In genomic region chr9:5800969-5801738, GRCh38 we compare ENCODE assay signal across 3 cellular contexts.
TF ChIP-seq lines count a peak whose summit lies in the region.

No MANE protein-coding gene starts in this region.

TF ChIP-seq in SK-N-SH treated with all-trans-retinoic acid at 6 μM for 48 hours, 23 proteins besides CTCF, POLR2A, EP300 and RAD21 (continued from another document):
- TF ChIP-seq OSR1 (CRISPR knock-in tag; IDR thresholded peaks at IDR 0.05) = no peak
- TF ChIP-seq ZC3H10 (CRISPR knock-in tag; IDR thresholded peaks at IDR 0.05) = no peak
- no peak; the same call in 1 of the 2 replicates for TF ChIP-seq ISL1 (CRISPR knock-in tag; IDR thresholded peaks at IDR 0.05)
- TF ChIP-seq TOX (CRISPR knock-in tag; IDR thresholded peaks at IDR 0.05; ENCODE audit: borderline replicate concordance) = no peak
- TF ChIP-seq ESRRG (CRISPR knock-in tag; IDR thresholded peaks at IDR 0.05) = no peak
- TF ChIP-seq ARNTL (CRISPR knock-in tag; IDR thresholded peaks at IDR 0.05; ENCODE audit: borderline replicate concordance, low read depth) = no peak
- TF ChIP-seq CREB5 (CRISPR knock-in tag; IDR thresholded peaks at IDR 0.05; ENCODE audit: low read depth) = no peak
- no peak for TF ChIP-seq POU6F1 (CRISPR knock-in tag; IDR thresholded peaks at IDR 0.05; ENCODE audit: borderline replicate concordance, low read depth)
- TF ChIP-seq SNAI2 (CRISPR knock-in tag; IDR thresholded peaks at IDR 0.05) = no peak
- TF ChIP-seq PPARA (CRISPR knock-in tag; IDR thresholded peaks at IDR 0.05; ENCODE audit: borderline replicate concordance) = no peak
- no peak for TF ChIP-seq ZNF8 (CRISPR knock-in tag; IDR thresholded peaks at IDR 0.05)
- no peak for TF ChIP-seq TCF4 (CRISPR knock-in tag; IDR thresholded peaks at IDR 0.05; ENCODE audit: borderline replicate concordance)
- TF ChIP-seq BACH2 (CRISPR knock-in tag; IDR thresholded peaks at IDR 0.05; ENCODE audit: borderline replicate concordance) = no peak
- no peak for TF ChIP-seq GLIS3 (CRISPR knock-in tag; IDR thresholded peaks at IDR 0.05)
- TF ChIP-seq PATZ1 (CRISPR knock-in tag; IDR thresholded peaks at IDR 0.05; ENCODE audit: borderline replicate concordance) = no peak
- TF ChIP-seq ZFP30 (CRISPR knock-in tag; IDR thresholded peaks at IDR 0.05) = no peak

TF ChIP-seq in endothelial cell of umbilical vein, 7 proteins besides CTCF, POLR2A, EP300 and RAD21 (continued from another document):
- TF ChIP-seq MAX (IDR thresholded peaks at IDR 0.05; ENCODE audit: insufficient read depth, insufficient read length) (no peak), MYC (IDR thresholded peaks at IDR 0.05; ENCODE audit: low read depth, low read length) (no peak), FOS (IDR thresholded peaks at IDR 0.05; ENCODE audit: borderline replicate concordance, insufficient read depth, low read length) (no peak), POLR2AphosphoS5 (IDR thresholded peaks at IDR 0.05; ENCODE audit: insufficient read depth, low read depth, low read length) (no peak), EZH2 (IDR thresholded peaks at IDR 0.05; ENCODE audit: borderline replicate concordance, low read depth, low read length, severe bottlenecking) (no peak), JUN (IDR thresholded peaks at IDR 0.05; ENCODE audit: borderline replicate concordance, insufficient read depth, insufficient read length, low read depth) (no peak)

TF ChIP-seq in WTC11, 78 proteins besides CTCF, POLR2A, EP300 and RAD21 (continued from another document):
- TF ChIP-seq ATF6 (CRISPR knock-in tag; IDR thresholded peaks at IDR 0.05) (no peak), ZSCAN18 (CRISPR knock-in tag; IDR thresholded peaks at IDR 0.05) (no peak)
